ENCODE assay signal across 34 cellular contexts in the genomic region with DNA sequence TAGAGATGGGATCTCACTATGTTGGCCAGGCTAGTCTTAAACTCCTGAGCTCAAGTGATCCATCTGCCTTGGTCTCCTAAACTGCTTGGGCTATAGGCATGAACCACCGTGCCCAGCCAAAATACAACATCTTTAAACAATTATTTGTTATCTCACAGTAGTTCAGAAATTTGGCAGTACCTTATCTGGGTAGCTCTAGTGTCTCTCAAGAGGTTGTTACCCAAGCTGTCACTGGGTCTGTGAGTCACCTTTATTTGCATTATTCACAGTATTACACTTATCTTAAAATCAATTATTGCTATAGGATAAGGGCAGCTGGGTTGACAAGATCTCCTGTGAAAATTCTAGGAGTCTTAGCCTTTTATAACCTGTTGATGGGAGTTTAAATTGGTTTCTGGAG.
"Had no signal": no experiment of that assay in that cellular context is flagged by ENCODE, and none has a peak within 500 bp of the region (broad histone marks: within the 10 kb centered on the region; RNA-seq: fewer than 3 reads in every experiment).

No MANE protein-coding gene starts in this region.

- DNase-seq: Karpas-422, Kasumi-1, MG63, MM.1S, MV-4-11, NCI-H1048, NCI-H1092, NCI-H1092 treated with DMSO at 0.1 percent for 48 hours, NCI-H1105, NCI-H1105 treated with DMSO at 0.1 percent for 48 hours, NCI-H1417, NCI-H1417 treated with DMSO at 0.1 percent for 48 hours, NCI-H1436, NCI-H1436 treated with DMSO at 0.1 percent for 48 hours, NCI-H146, NCI-H1694, NCI-H1694 treated with DMSO at 0.1 percent for 48 hours, NCI-H187, NCI-H187 treated with DMSO at 0.1 percent for 48 hours, NCI-H1930, NCI-H2029, NCI-H2029 treated with DMSO at 0.1 percent for 48 hours, NCI-H2081, NCI-H2081 treated with DMSO at 0.1 percent for 48 hours, NCI-H2107, NCI-H2171, NCI-H2171 treated with DMSO at 0.1 percent for 48 hours, NCI-H2227 treated with DMSO at 0.1 percent for 48 hours, NCI-H226, NCI-H345, NCI-H446, NCI-H446 treated with DMSO at 0.1 percent for 48 hours, NCI-H510A had no signal

- H3K4me3 ChIP-seq: MG63 had no signal

- H3K36me3 ChIP-seq: MG63 had no signal

- H3K9ac ChIP-seq: KMS-11 had no signal

- H3K27ac ChIP-seq: KMS-11 had no signal

- H3K9me3 ChIP-seq: MG63 had no signal

- H3K4me2 ChIP-seq: KMS-11 had no signal
